In the genomic region with DNA sequence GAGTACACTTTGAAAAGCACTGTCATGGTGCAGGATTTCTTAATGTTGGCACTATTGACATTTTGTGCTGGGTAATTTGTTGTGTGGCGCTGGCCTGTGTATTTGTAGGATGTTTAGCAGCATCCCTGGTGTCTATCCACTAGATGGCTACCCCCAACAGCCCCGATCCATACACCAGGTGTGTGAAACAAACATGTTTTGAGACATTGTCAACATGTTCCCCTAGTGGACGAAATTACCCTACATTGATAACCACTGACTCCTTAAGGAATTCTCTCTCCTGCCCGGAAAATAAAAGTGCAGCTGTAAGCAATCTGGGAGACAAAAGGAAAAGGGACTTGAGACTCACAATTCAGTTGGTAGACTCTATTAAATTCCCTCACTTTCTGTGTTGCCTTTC, we compare ENCODE assay signal across 23 cellular contexts. TPM values are rescaled to one million over a fixed set of nuclear protein-coding genes. Genes with fewer than 3 reads are reported as not detected.
DNase-seq lines count a peak whose midpoint lies in the region; ATAC-seq, FAIRE-seq and TF ChIP-seq lines count a peak whose summit lies in the region.
"Had no signal": no experiment of that assay in that cellular context is flagged by ENCODE, and none has a peak within 500 bp of the region (broad histone marks: within the 10 kb centered on the region; RNA-seq: fewer than 3 reads in every experiment).

No MANE protein-coding gene starts in this region.

- H3K9me3 ChIP-seq in keratinocyte (ENCODE audit: control insufficient read depth, low read depth, low read length): no peaks in the 10 kb centered on the region
- H3K9me3 ChIP-seq: gastroesophageal sphincter, vagina had no signal

- H3K36me3 ChIP-seq in GM23338 (ENCODE audit: insufficient read depth) (no peaks in the 10 kb centered on the region), keratinocyte (ENCODE audit: control insufficient read depth in 2 of 2, extremely low read depth in 1 of 2, insufficient read depth in 2 of 2, low read length in 2 of 2) (no peaks in the 10 kb centered on the region)
- H3K36me3 ChIP-seq: gastroesophageal sphincter, vagina had no signal

- H3K9me2 ChIP-seq in GM23338 (ENCODE audit: insufficient read depth): no peaks in the 10 kb centered on the region

- DNase-seq in AG10803 (ENCODE audit: low read depth) (no peak), GM23338 (ENCODE audit: low spot score) (peak; percentile 75), WTC11 (ENCODE audit: low spot score) (no peak), keratinocyte (ENCODE audit: low read depth, low spot score) (no peak), NCI-H1105 (lab: John Stamatoyannopoulos, UW) (no peak), NCI-H524 treated with DMSO at 0.1 percent for 48 hours (lab: John Stamatoyannopoulos, UW) (no peak)
- DNase-seq: activated CD4-positive, alpha-beta T cell treated with anti-CD3 and anti-CD28 coated beads, Interleukin-2, amount 10 ng/mL, durations not matched to agents 24 days and 14 days; AML-193; aorta; kidney glomerular epithelial cell; NCI-H1694; small intestine; stimulated activated CD4-positive, alpha-beta T cell treated with anti-CD3 and anti-CD28 coated beads, Interleukin-2, amount 100 ng/mL, for 24 hours; T-helper 2 cell had no signal

- dilution Hi-C loops in keratinocyte (cut with MboI; ENCODE audit: extremely low pct_ligation_motif_present, low sequenced_read_pairs): loop anchor here (25.0 kb wide), 1 partner anchor 449 kb away; no protein-coding TSS in a partner anchor

- H3K9ac ChIP-seq in keratinocyte (ENCODE audit: control insufficient read depth, extremely low read depth, insufficient read depth, low read length): no peak overlapping the region

- peak; percentile 23 for TF ChIP-seq CTCF in AG10803 (conservative IDR thresholded peaks at IDR 0.05; ENCODE audit: low read length)
- peak; percentile 30 to 51; a peak in 3 of 4 replicates for TF ChIP-seq CTCF in GM23338 (conservative IDR thresholded peaks at IDR 0.05; ENCODE audit: low read depth in 2 of 2)
- TF ChIP-seq CTCF in WTC11 (IDR thresholded peaks at IDR 0.05): no peak
- no peak for TF ChIP-seq CTCF in keratinocyte (optimal IDR thresholded peaks at IDR 0.05 in 1 of 3, IDR thresholded peaks at IDR 0.05 in 1 of 3, conservative IDR thresholded peaks at IDR 0.05 in 1 of 3; ENCODE audit: extremely low read depth in 1 of 3, insufficient read depth in 2 of 3, low read length in 3 of 3)

- H3K4me1 ChIP-seq in GM23338 (ENCODE audit: insufficient read depth) (no peaks in the 10 kb centered on the region), keratinocyte (ENCODE audit: control insufficient read depth, extremely low read depth, insufficient read depth, low read length) (no peaks in the 10 kb centered on the region)
- H3K4me1 ChIP-seq: gastroesophageal sphincter, vagina had no signal

- FAIRE-seq in keratinocyte (lab: Jason Lieb, UNC): peak; percentile 29
- FAIRE-seq: H54, K562, small intestine had no signal

- no peaks in the 10 kb centered on the region for H3F3A ChIP-seq in GM23338 (replicated peaks; ENCODE audit: low read depth)

- H3K27me3 ChIP-seq in GM23338 (ENCODE audit: insufficient read depth): no peaks in the 10 kb centered on the region
- no peaks in the 10 kb centered on the region for H3K27me3 ChIP-seq in keratinocyte (ENCODE audit: control insufficient read depth, extremely low read depth, insufficient read depth, low read length)
- H3K27me3 ChIP-seq: gastroesophageal sphincter, vagina had no signal

- H3K4me2 ChIP-seq in GM23338: no peak overlapping the region
- no peak overlapping the region for H3K4me2 ChIP-seq in keratinocyte (ENCODE audit: control insufficient read depth, extremely low read depth, insufficient read depth, low read depth, low read length)

- peak; percentile 76 for ATAC-seq in GM23338
- peak; percentile 78 for ATAC-seq in WTC11
- ATAC-seq in GM21825 (IDR thresholded peaks at IDR 0.05; ENCODE audit: unreplicated experiment): no peak
- ATAC-seq: gastroesophageal sphincter; K562; Panc1; stimulated activated effector memory CD8-positive, alpha-beta T cell treated with anti-CD3 and anti-CD28 coated beads, Interleukin-12 subunit alpha, Interleukin-12 subunit beta, amount 100 ng/mL, for 72 hours had no signal

- no peak overlapping the region for H2AFZ ChIP-seq in GM23338
- H2AFZ ChIP-seq in keratinocyte (ENCODE audit: control insufficient read depth, low read length): no peak overlapping the region

- H3K27ac ChIP-seq in GM23338 (ENCODE audit: low read depth) (no peak overlapping the region), keratinocyte (ENCODE audit: control insufficient read depth, insufficient read depth, low read length) (no peak overlapping the region)
- H3K27ac ChIP-seq: gastroesophageal sphincter, vagina had no signal

- H3K27me3 Mint-ChIP-seq in GM23338 (ENCODE audit: insufficient read depth, low read depth, poor library complexity) (peaks cover 2% of the 10 kb centered on the region), WTC11 (ENCODE audit: low read depth) (no peaks in the 10 kb centered on the region)
- H3K27me3 Mint-ChIP-seq: activated naive CD4-positive, alpha-beta T cell treated with anti-CD3 and anti-CD28 coated beads, Interleukin-2, amount 50 U/mL, for 24 hours had no signal

- H4K20me1 ChIP-seq in GM23338 (replicated peaks; ENCODE audit: insufficient read depth) (no peaks in the 10 kb centered on the region), keratinocyte (ENCODE audit: control insufficient read depth, extremely low read depth, insufficient read depth, low read length) (no peaks in the 10 kb centered on the region)

- H3K4me3 Mint-ChIP-seq in GM23338: no peak overlapping the region
- no peak overlapping the region for H3K4me3 Mint-ChIP-seq in WTC11
- H3K4me3 Mint-ChIP-seq: activated CD4-positive, alpha-beta T cell treated with anti-CD3 and anti-CD28 coated beads, Interleukin-2, amount 10 ng/mL, durations not matched to agents 24 days and 14 days; activated naive CD4-positive, alpha-beta T cell treated with anti-CD3 and anti-CD28 coated beads, Interleukin-2, amount 50 U/mL, for 24 hours; activated T-helper 1 cell treated with anti-CD3 and anti-CD28 coated beads, Interleukin-12 subunit alpha, Interleukin-12 subunit beta, Interleukin-2, Interleukin-4 antibody, amounts not matched to agents 30 ng/mL and 10 ng/mL and 1 ng/mL, durations not matched to agents 14 hours and 24 hours and 36 hours; stimulated activated effector memory CD8-positive, alpha-beta T cell treated with anti-CD3 and anti-CD28 coated beads, Interleukin-12 subunit alpha, Interleukin-12 subunit beta, amount 100 ng/mL, for 72 hours had no signal

- H3K79me2 ChIP-seq in GM23338 (replicated peaks; ENCODE audit: insufficient read depth): no peaks in the 10 kb centered on the region
- no peaks in the 10 kb centered on the region for H3K79me2 ChIP-seq in keratinocyte (ENCODE audit: control insufficient read depth, insufficient read depth, low read length)

- no peaks in the 10 kb centered on the region for H3K9me3 Mint-ChIP-seq in GM23338
- no peaks in the 10 kb centered on the region for H3K9me3 Mint-ChIP-seq in WTC11
- H3K9me3 Mint-ChIP-seq: activated CD4-positive, alpha-beta T cell treated with anti-CD3 and anti-CD28 coated beads, Interleukin-2, amount 10 ng/mL, durations not matched to agents 24 days and 14 days; activated naive CD4-positive, alpha-beta T cell treated with anti-CD3 and anti-CD28 coated beads, Interleukin-2, amount 50 U/mL, for 24 hours; activated T-helper 1 cell treated with anti-CD3 and anti-CD28 coated beads, Interleukin-12 subunit alpha, Interleukin-12 subunit beta, Interleukin-2, Interleukin-4 antibody, amounts not matched to agents 30 ng/mL and 10 ng/mL and 1 ng/mL, durations not matched to agents 14 hours and 24 hours and 36 hours; stimulated activated effector memory CD8-positive, alpha-beta T cell treated with anti-CD3 and anti-CD28 coated beads, Interleukin-12 subunit alpha, Interleukin-12 subunit beta, amount 100 ng/mL, for 72 hours had no signal

- H3K4me3 ChIP-seq in AG10803 (ENCODE audit: low read length): no peak overlapping the region
- no peak overlapping the region for H3K4me3 ChIP-seq in GM23338
- H3K4me3 ChIP-seq in keratinocyte (ENCODE audit: control insufficient read depth in 2 of 3, extremely low read depth in 1 of 3, insufficient read depth in 2 of 3, low read depth in 1 of 3, low read length in 3 of 3): no peak overlapping the region
- H3K4me3 ChIP-seq: gastroesophageal sphincter, K562, vagina had no signal

- CTCF ChIA-PET in WTC11 (lab: Charles Lee): interaction anchor here (0.7 to 2.2 kb wide), 7 partner anchors 9 to 385 kb away, joined by 3 to 13 read pairs (median 4); no protein-coding TSS in a partner anchor

- H3K9me1 ChIP-seq in keratinocyte (ENCODE audit: control insufficient read depth, extremely low read depth, insufficient read depth, low read length): no peaks in the 10 kb centered on the region

- no peaks in the 10 kb centered on the region; the same call in 2 of the 3 replicates for H3K4me1 Mint-ChIP-seq in GM23338
- H3K4me1 Mint-ChIP-seq in WTC11: no peaks in the 10 kb centered on the region
- H3K4me1 Mint-ChIP-seq: activated naive CD4-positive, alpha-beta T cell treated with anti-CD3 and anti-CD28 coated beads, Interleukin-2, amount 50 U/mL, for 24 hours had no signal

- H3K27ac Mint-ChIP-seq in GM23338 (no peak overlapping the region), WTC11 (no peak overlapping the region)
- H3K27ac Mint-ChIP-seq: activated CD4-positive, alpha-beta T cell treated with anti-CD3 and anti-CD28 coated beads, Interleukin-2, amount 10 ng/mL, durations not matched to agents 24 days and 14 days; activated naive CD4-positive, alpha-beta T cell treated with anti-CD3 and anti-CD28 coated beads, Interleukin-2, amount 50 U/mL, for 24 hours; activated T-helper 1 cell treated with anti-CD3 and anti-CD28 coated beads, Interleukin-12 subunit alpha, Interleukin-12 subunit beta, Interleukin-2, Interleukin-4 antibody, amounts not matched to agents 30 ng/mL and 10 ng/mL and 1 ng/mL, durations not matched to agents 14 hours and 24 hours and 36 hours; stimulated activated effector memory CD8-positive, alpha-beta T cell treated with anti-CD3 and anti-CD28 coated beads, Interleukin-12 subunit alpha, Interleukin-12 subunit beta, amount 100 ng/mL, for 72 hours had no signal

- H3K36me3 Mint-ChIP-seq in GM23338 (ENCODE audit: low read depth) (no peaks in the 10 kb centered on the region), WTC11 (no peaks in the 10 kb centered on the region)
- H3K36me3 Mint-ChIP-seq: activated naive CD4-positive, alpha-beta T cell treated with anti-CD3 and anti-CD28 coated beads, Interleukin-2, amount 50 U/mL, for 24 hours; stimulated activated effector memory CD8-positive, alpha-beta T cell treated with anti-CD3 and anti-CD28 coated beads, Interleukin-12 subunit alpha, Interleukin-12 subunit beta, amount 100 ng/mL, for 72 hours had no signal

- POLR2A ChIA-PET in WTC11 (lab: Charles Lee): no interaction called here

RNA-seq across cellular contexts. Expression of gene TMEM200A, which starts 52.6 kb away (rescaled TPM):
- 22.7 and 24.8 TPM in 2 replicates for total RNA-seq in GM23338 (2014; rRNA removed; shearing (Covaris generic))
- 6.7 and 7.1 TPM in 2 replicates for polyA plus RNA-seq in GM23338 (2016; fragmentation: Nextera tagmentation; extraction: Ambion mirVana)
- 10.4 to 11.2 TPM (median 11.0 TPM) in 3 replicates for total RNA-seq in WTC11 (2021)
- 23.9 to 104 TPM (median 80.4 TPM) in 3 replicates for polyA plus RNA-seq in keratinocyte
- 9.3 TPM for polyA plus RNA-seq in keratinocyte (2011; ENCODE audit: low read depth)
- polyA plus RNA-seq in keratinocyte (2011; cell fraction: cytosol; rRNA removed): 25.4 and 42.1 TPM in 2 replicates
- polyA plus RNA-seq in keratinocyte (2011; cell fraction: nucleus; rRNA removed): 49.6 and 62.1 TPM in 2 replicates
- 10.9 and 118 TPM in 2 replicates for polyA plus RNA-seq in keratinocyte (2012; ENCODE audit: low replicate concordance)
- 26.8 to 87.7 TPM (median 56.8 TPM) in 3 replicates for polyA minus RNA-seq in keratinocyte
- 29.5 TPM for polyA minus RNA-seq in keratinocyte (2011; cell fraction: cytosol; rRNA and poly(A)+ RNA removed)
- 41.7 and 76.6 TPM in 2 replicates for polyA minus RNA-seq in keratinocyte (2011; cell fraction: nucleus; rRNA and poly(A)+ RNA removed)
- polyA plus RNA-seq: K562 had no signal

Comparison
In these comparisons a context has a peak if more than half of its experiments do, and no peak if none do; other contexts are left out.
1. CTCF ChIP-seq: peak in AG10803 (single experiment) and GM23338 (2 of 2); none in WTC11 (single experiment) and keratinocyte (0 of 3).